ENCODE assay signal across 21 cellular contexts in genomic region chr12:105455250-105455649, GRCh38.
DNase-seq lines count a peak whose midpoint lies in the region; ATAC-seq and TF ChIP-seq lines count a peak whose summit lies in the region.
"Had no signal": no experiment of that assay in that cellular context is flagged by ENCODE, and none has a peak within 500 bp of the region (broad histone marks: within the 10 kb centered on the region; RNA-seq: fewer than 3 reads in every experiment).

No MANE protein-coding gene starts in this region.

- peak; percentile 34; the same call in 1 of the 2 replicates for TF ChIP-seq EP300 in Ishikawa (IDR thresholded peaks at IDR 0.05; ENCODE audit: borderline replicate concordance)

- H3K4me1 ChIP-seq in foreskin keratinocyte (peaks cover 4% of the 10 kb centered on the region), colonic mucosa (no peaks in the 10 kb centered on the region)
- H3K4me1 ChIP-seq: neural progenitor cell had no signal

- TF ChIP-seq CTCF in foreskin keratinocyte (conservative IDR thresholded peaks at IDR 0.05) (peak; percentile 97), colonic mucosa (IDR thresholded peaks at IDR 0.05) (no peak)

- ATAC-seq in foreskin keratinocyte: peak; percentile 95
- no peak for ATAC-seq in GM21528 (IDR thresholded peaks at IDR 0.05; ENCODE audit: low FRiP score, unreplicated experiment)

- intact Hi-C loops in colonic mucosa (cut with DNase I): no loop called here

- no peak overlapping the region for H3K9ac ChIP-seq in colonic mucosa (ENCODE audit: low read depth in 2 of 2, low read length in 2 of 2)
- H3K9ac ChIP-seq: neural progenitor cell had no signal

- no peak overlapping the region for H3K4me3 ChIP-seq in colonic mucosa
- H3K4me3 ChIP-seq: neural progenitor cell, SJSA1, tibial nerve had no signal

- H3K27ac ChIP-seq in foreskin keratinocyte: no peak overlapping the region
- no peak overlapping the region for H3K27ac ChIP-seq in colonic mucosa
- H3K27ac ChIP-seq: neural progenitor cell, SJSA1, tibial nerve had no signal

- peak; percentile 86 for TF ChIP-seq RAD21 in Ishikawa (IDR thresholded peaks at IDR 0.05; ENCODE audit: low read depth)

- no peaks in the 10 kb centered on the region for H3K27me3 ChIP-seq in foreskin keratinocyte
- no peaks in the 10 kb centered on the region for H3K27me3 ChIP-seq in colonic mucosa
- H3K27me3 ChIP-seq: neural progenitor cell, SJSA1, tibial nerve had no signal

- no peaks in the 10 kb centered on the region for H3K36me3 ChIP-seq in colonic mucosa
- H3K36me3 ChIP-seq: neural progenitor cell, SJSA1, tibial nerve had no signal

- DNase-seq in NCI-H1092 treated with DMSO at 0.1 percent for 48 hours (lab: John Stamatoyannopoulos, UW) (peak; percentile 7), NCI-H1092 (lab: John Stamatoyannopoulos, UW) (no peak), NCI-H526 treated with DMSO at 0.1 percent for 48 hours (lab: John Stamatoyannopoulos, UW) (peak; percentile 91), foreskin keratinocyte (peak; percentile 74 to 87), colonic mucosa (no peak)
- no peak for DNase-seq in activated CD4-positive, alpha-beta T cell treated with anti-CD3 and anti-CD28 coated beads for 48 hours
- DNase-seq: activated CD4-positive, alpha-beta T cell treated with anti-CD3 and anti-CD28 coated beads for 1 hour; activated effector memory CD4-positive, alpha-beta T cell treated with Interleukin-2 at 50 U/mL for 16 hours; amniotic stem cell; DMS79; effector CD8-positive, alpha-beta T cell; H9; hippocampal formation; NCI-H1930; retina; stimulated activated naive CD4-positive, alpha-beta T cell had no signal

- no peaks in the 10 kb centered on the region for H3K9me3 ChIP-seq in colonic mucosa

TF ChIP-seq in Ishikawa, 13 proteins besides CTCF, POLR2A, EP300 and RAD21:
- TF ChIP-seq FOXM1 (IDR thresholded peaks at IDR 0.05; ENCODE audit: borderline replicate concordance, low read depth): no peak
- peak; percentile 42; the same call in 1 of the 2 replicates for TF ChIP-seq TCF12 (IDR thresholded peaks at IDR 0.05; ENCODE audit: low read depth)

Comparison
In these comparisons a context has a peak if more than half of its experiments do, and no peak if none do; other contexts are left out.
1. DNase-seq: peak in NCI-H1092 treated with DMSO at 0.1 percent for 48 hours (single experiment), NCI-H526 treated with DMSO at 0.1 percent for 48 hours (single experiment) and foreskin keratinocyte (2 of 2); none in NCI-H1092 (single experiment), activated CD4-positive, alpha-beta T cell treated with anti-CD3 and anti-CD28 coated beads for 48 hours (single experiment) and colonic mucosa (single experiment).